ENCODE assay signal across 1 cellular context in genomic region chr1:212438831-212439237, GRCh38.
TF ChIP-seq lines count a peak whose summit lies in the region.

No MANE protein-coding gene starts in this region.

TF ChIP-seq in K562, 482 proteins besides CTCF, POLR2A, EP300 and RAD21 (continued from another document):
- TF ChIP-seq VEZF1 (CRISPR knock-in tag; IDR thresholded peaks at IDR 0.05) = 0 out of 2 replicates have a peak, but pooled peaks have one; percentile 26
- TF ChIP-seq CBFA2T2 (conservative IDR thresholded peaks at IDR 0.05) = peak; percentile 56; the same call in 1 of the 2 replicates
- no peak for TF ChIP-seq DIDO1 (tag; IDR thresholded peaks at IDR 0.05; ENCODE audit: low read depth)
- TF ChIP-seq E2F6 (IDR thresholded peaks at IDR 0.05; ENCODE audit: borderline replicate concordance in 1 of 2, extremely low read depth in 1 of 2, insufficient read depth in 1 of 2, insufficient read length in 1 of 2, low read depth in 1 of 2, low read length in 1 of 2, poor library complexity in 1 of 2, severe bottlenecking in 1 of 2) = no peak
- TF ChIP-seq PKNOX1 (IDR thresholded peaks at IDR 0.05) = peak; percentile 63; the same call in 1 of the 2 replicates
- TF ChIP-seq ARID2 (IDR thresholded peaks at IDR 0.05) = no peak
- TF ChIP-seq CREM (IDR thresholded peaks at IDR 0.05; ENCODE audit: low read depth) = peak; percentile 73; the same call in 1 of the 2 replicates
- no peak for TF ChIP-seq CCAR2 (IDR thresholded peaks at IDR 0.05; ENCODE audit: low read depth, low read length)
- no peak for TF ChIP-seq PHF8 (IDR thresholded peaks at IDR 0.05; ENCODE audit: borderline replicate concordance, low read length)
- TF ChIP-seq KLF6 (CRISPR knock-in tag; IDR thresholded peaks at IDR 0.05; ENCODE audit: borderline replicate concordance) = no peak
- TF ChIP-seq POLR2AphosphoS5 (IDR thresholded peaks at IDR 0.05; ENCODE audit: control insufficient read depth, insufficient read depth, low read depth, low read length) = peak; percentile 35; the same call in 1 of the 2 replicates
- no peak for TF ChIP-seq PCBP2 (IDR thresholded peaks at IDR 0.05; ENCODE audit: low read depth, low read length, poor library complexity, severe bottlenecking)
- no peak for TF ChIP-seq ILF3 (IDR thresholded peaks at IDR 0.05; ENCODE audit: borderline replicate concordance)
- TF ChIP-seq NFXL1 (CRISPR knock-in tag; IDR thresholded peaks at IDR 0.05) = no peak
- no peak for TF ChIP-seq ZNF354B (CRISPR knock-in tag; IDR thresholded peaks at IDR 0.05)
- TF ChIP-seq ZNF431 (CRISPR knock-in tag; IDR thresholded peaks at IDR 0.05) = no peak
- no peak for TF ChIP-seq ZC3H11A (IDR thresholded peaks at IDR 0.05; ENCODE audit: low read depth, low read length)
- 0 out of 2 replicates have a peak, but pooled peaks have one; percentile 20 for TF ChIP-seq CXXC5 (CRISPR knock-in tag; IDR thresholded peaks at IDR 0.05)
- TF ChIP-seq ATF3 (IDR thresholded peaks at IDR 0.05) = no peak
- TF ChIP-seq ATF3 (CRISPR knock-in tag; conservative IDR thresholded peaks at IDR 0.05) = no peak
- TF ChIP-seq TAL1 (IDR thresholded peaks at IDR 0.05) = peak; percentile 49; the same call in 1 of the 2 replicates
- TF ChIP-seq HMG20A (CRISPR knock-in tag; conservative IDR thresholded peaks at IDR 0.05) = no peak
- TF ChIP-seq TOE1 (IDR thresholded peaks at IDR 0.05; ENCODE audit: borderline replicate concordance) = no peak
- no peak for TF ChIP-seq TOE1 (CRISPR knock-in tag; IDR thresholded peaks at IDR 0.05; ENCODE audit: borderline replicate concordance, low read depth)
- peak; percentile 62; the same call in 1 of the 2 replicates for TF ChIP-seq MTA3 (IDR thresholded peaks at IDR 0.05; ENCODE audit: borderline replicate concordance)
- no peak for TF ChIP-seq NFIX (CRISPR knock-in tag; IDR thresholded peaks at IDR 0.05; ENCODE audit: low read depth)
- no peak for TF ChIP-seq KDM2B (CRISPR knock-in tag; IDR thresholded peaks at IDR 0.05)
- no peak for TF ChIP-seq ZBTB43 (CRISPR knock-in tag; IDR thresholded peaks at IDR 0.05)
- no peak for TF ChIP-seq DDX20 (tag; IDR thresholded peaks at IDR 0.05; ENCODE audit: low read depth)
- TF ChIP-seq HES1 (IDR thresholded peaks at IDR 0.05; ENCODE audit: low read depth) = peak; percentile 97
- no peak for TF ChIP-seq ZNF133 (CRISPR knock-in tag; IDR thresholded peaks at IDR 0.05)
- TF ChIP-seq PRDM10 (IDR thresholded peaks at IDR 0.05; ENCODE audit: partially characterized antibody) = no peak
